Comparison of ENCODE assay signal across 24 cellular contexts in the genomic region with DNA sequence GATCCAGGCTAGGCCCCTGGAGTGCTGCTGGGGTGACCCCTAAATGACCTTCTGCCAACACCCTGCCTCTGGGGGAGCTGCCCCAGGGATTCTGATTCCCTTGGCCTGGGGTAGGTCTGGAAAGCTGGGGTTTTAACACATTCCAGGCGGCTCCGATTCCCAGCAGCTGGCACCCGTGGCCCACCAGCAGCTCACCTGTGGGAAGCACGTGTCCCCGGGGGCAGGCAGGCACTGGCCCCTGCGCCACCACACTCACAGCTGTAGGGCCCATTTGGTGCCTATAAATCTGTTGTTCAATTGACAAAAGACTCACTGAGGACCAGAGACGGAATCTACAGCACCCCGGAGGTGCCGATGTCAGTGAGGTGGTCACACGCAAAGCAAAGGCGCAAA. TPM values are rescaled to one million over a fixed set of nuclear protein-coding genes. Genes with fewer than 3 reads are reported as not detected.
A peak's percentile ranks its signal among the peaks of the same experiment; 100 is the strongest.
DNase-seq lines count a peak whose midpoint lies in the region; ATAC-seq and TF ChIP-seq lines count a peak whose summit lies in the region.
"Had no signal": no experiment of that assay in that cellular context is flagged by ENCODE, and none has a peak within 500 bp of the region (broad histone marks: within the 10 kb centered on the region; RNA-seq: fewer than 3 reads in every experiment).

No MANE protein-coding gene starts in this region.

- peak in 2 of 3 donors; percentile 14 to 41 for DNase-seq in right cardiac atrium
- no peak for DNase-seq in cardiac septum (ENCODE audit: low spot score)
- peak; percentile 4 for DNase-seq in glutamatergic neuron
- DNase-seq in mucosa of descending colon = peak in 2 of 3 donors; percentile 15 to 32
- peak; percentile 45 for DNase-seq in spleen
- no peak for DNase-seq in nephron progenitor cell
- no peak for DNase-seq in ureter (ENCODE audit: low spot score)
- DNase-seq: AML-193, DMS153, DND-41, Karpas-422, NCI-H1092, NCI-H1436, NCI-H187, NCI-H2081 treated with DMSO at 0.1 percent for 48 hours, NCI-H524 treated with DMSO at 0.1 percent for 48 hours, NCI-H774 had no signal

- no peak for TF ChIP-seq CTCF in glutamatergic neuron (IDR thresholded peaks at IDR 0.05; ENCODE audit: partially characterized antibody, unreplicated experiment)
- TF ChIP-seq CTCF in mucosa of descending colon (IDR thresholded peaks at IDR 0.05) = no peak
- TF ChIP-seq CTCF in spleen (IDR thresholded peaks at IDR 0.05 in 8 of 11, conservative IDR thresholded peaks at IDR 0.05 in 3 of 11) = no peak
- TF ChIP-seq CTCF in nephron progenitor cell (IDR thresholded peaks at IDR 0.05) = no peak

- 89% methylated on average over 11 of the region's 11 CpGs for WGBS in right cardiac atrium
- WGBS in spleen, 5 donors = 90 to 98% (median 96%) methylated on average over 6 to 11 of the region's 11 CpGs

- no peak for ATAC-seq in right cardiac atrium
- no peak for ATAC-seq in mucosa of descending colon
- no peak for ATAC-seq in HG03432 (IDR thresholded peaks at IDR 0.05; ENCODE audit: unreplicated experiment)

- peaks cover 8% of the 10 kb centered on the region for H3K4me1 Mint-ChIP-seq in glutamatergic neuron (ENCODE audit: low read depth, unreplicated experiment)
- H3K4me1 Mint-ChIP-seq in nephron progenitor cell = peaks cover 34% of the 10 kb centered on the region
- H3K4me1 Mint-ChIP-seq: CD8-positive, alpha-beta memory T cell had no signal

- H3K27me3 Mint-ChIP-seq in glutamatergic neuron (ENCODE audit: unreplicated experiment) = peaks cover 3% of the 10 kb centered on the region
- peaks cover 4% of the 10 kb centered on the region for H3K27me3 Mint-ChIP-seq in nephron progenitor cell (ENCODE audit: low read depth, poor library complexity)

- H3K27ac ChIP-seq in right cardiac atrium (ENCODE audit: low read length) (no peak overlapping the region), spleen (no peak overlapping the region)
- H3K27ac ChIP-seq: A549, SJSA1 had no signal

- H3K4me1 ChIP-seq in right cardiac atrium (ENCODE audit: control insufficient read depth, insufficient read depth, low read length) (no peaks in the 10 kb centered on the region), mucosa of descending colon (ENCODE audit: low read depth) (peaks cover 2% of the 10 kb centered on the region), spleen (peaks cover 0 to 15% (median 6%) of the 10 kb centered on the region in 6 donors)

- H3K4me3 ChIP-seq in right cardiac atrium (ENCODE audit: low read length) (no peak overlapping the region), mucosa of descending colon (no peak overlapping the region), spleen (no peak overlapping the region)
- H3K4me3 ChIP-seq: A549, SJSA1 had no signal

- H3K36me3 ChIP-seq in mucosa of descending colon (ENCODE audit: low read depth) (no peaks in the 10 kb centered on the region), spleen (no peaks in the 10 kb centered on the region)
- H3K36me3 ChIP-seq: SJSA1 had no signal

- H3K4me3 Mint-ChIP-seq in glutamatergic neuron (ENCODE audit: unreplicated experiment) = no peak overlapping the region
- no peak overlapping the region for H3K4me3 Mint-ChIP-seq in nephron progenitor cell
- H3K4me3 Mint-ChIP-seq: CD14-positive monocyte; CD8-positive, alpha-beta memory T cell had no signal

- H3K27me3 ChIP-seq in right cardiac atrium (ENCODE audit: control insufficient read depth, insufficient read depth) (no peaks in the 10 kb centered on the region), spleen (replicated peaks in 1 of 7) (peaks cover 0 to 9% (median 0%) of the 10 kb centered on the region in 7 donors)
- H3K27me3 ChIP-seq: SJSA1 had no signal

- H3K9me3 Mint-ChIP-seq in glutamatergic neuron (ENCODE audit: unreplicated experiment) (no peaks in the 10 kb centered on the region), nephron progenitor cell (no peaks in the 10 kb centered on the region)
- H3K9me3 Mint-ChIP-seq: CD14-positive monocyte; CD8-positive, alpha-beta memory T cell had no signal

- no peak for TF ChIP-seq POLR2A in spleen (IDR thresholded peaks at IDR 0.05)

- H3K36me3 Mint-ChIP-seq in glutamatergic neuron (ENCODE audit: unreplicated experiment) (no peaks in the 10 kb centered on the region), nephron progenitor cell (ENCODE audit: low read depth) (no peaks in the 10 kb centered on the region)
- H3K36me3 Mint-ChIP-seq: CD14-positive monocyte; CD8-positive, alpha-beta memory T cell had no signal

- H3K27ac Mint-ChIP-seq in glutamatergic neuron (ENCODE audit: unreplicated experiment) (no peak overlapping the region), nephron progenitor cell (no peak overlapping the region)
- H3K27ac Mint-ChIP-seq: CD14-positive monocyte; CD8-positive, alpha-beta memory T cell had no signal

- intact Hi-C loops in right cardiac atrium (cut with DNase I) = no loop called here
- intact Hi-C loops in cardiac septum (cut with DNase I) = no loop called here
- intact Hi-C loops in mucosa of descending colon (cut with DNase I, micrococcal nuclease) = no loop called here
- intact Hi-C loops in spleen (cut with DNase I; ENCODE audit: low total_unique reads) = no loop called here

- no peaks in the 10 kb centered on the region for H3K9me3 ChIP-seq in right cardiac atrium (ENCODE audit: control insufficient read depth, low read length)
- H3K9me3 ChIP-seq in mucosa of descending colon = no peaks in the 10 kb centered on the region
- no peaks in the 10 kb centered on the region for H3K9me3 ChIP-seq in spleen
- H3K9me3 ChIP-seq: A549, SJSA1 had no signal

RNA-seq across cellular contexts. Expression of gene KLHL30, which starts 4.1 kb away (rescaled TPM):
- 10 to 100 TPM; 16.9 to 34.4 (median 23.8) TPM for total RNA-seq in right cardiac atrium
- 15.9 TPM for polyA plus RNA-seq in right cardiac atrium
- 14.3 TPM for total RNA-seq in cardiac septum
- total RNA-seq in glutamatergic neuron (ENCODE audit: unreplicated experiment) = 3.5 TPM
- total RNA-seq in mucosa of descending colon = 1 to 10 TPM in 1 of 3 donors, under 1 TPM in 2; 0.17 to 1.1 (median 0.24) TPM
- total RNA-seq in spleen = under 1 TPM in 5 of 7 donors, not detected in 2; 0.15 to 0.85 (median 0.23) TPM
- polyA plus RNA-seq in spleen = under 1 TPM; 0.09 to 0.29 (median 0.22) TPM
- 2.2 TPM for total RNA-seq in ureter
- total RNA-seq: CD8-positive, alpha-beta memory T cell; HepG2; HT1080 had no signal
- polyA plus RNA-seq: CD8-positive, alpha-beta memory T cell had no signal

RNA-seq across cellular contexts. Expression of gene ERFE, which starts 24.4 kb away (rescaled TPM):
- total RNA-seq in right cardiac atrium (under 1 TPM in 3 of 4 donors, not detected in 1; 0.35 to 0.81 (median 0.69) TPM), cardiac septum (0.62 TPM), glutamatergic neuron (ENCODE audit: unreplicated experiment) (12.2 TPM), mucosa of descending colon (under 1 TPM; 0.38 to 0.58 (median 0.51) TPM), spleen (10 to 100 TPM in 1 of 7 donors, 1 to 10 TPM in 5, under 1 TPM in 1; 0.49 to 11.0 (median 2.4) TPM), ureter (1.8 TPM)
- polyA plus RNA-seq in right cardiac atrium (0.16 TPM), spleen (under 1 TPM; 0.06 to 0.63 (median 0.16) TPM)
- total RNA-seq: HepG2 had no signal
- polyA plus RNA-seq: CD14-positive monocyte; CD8-positive, alpha-beta memory T cell had no signal

RNA-seq across cellular contexts. Expression of gene ESPNL, which starts 34.2 kb away (rescaled TPM):
- total RNA-seq in right cardiac atrium (under 1 TPM; 0.29 to 0.60 (median 0.56) TPM), cardiac septum (0.08 TPM), glutamatergic neuron (ENCODE audit: unreplicated experiment) (0.81 TPM), mucosa of descending colon (under 1 TPM; 0.23 to 0.63 (median 0.47) TPM), spleen (1 to 10 TPM in 4 of 7 donors, under 1 TPM in 3; 0.65 to 5.1 (median 1.5) TPM), ureter (2.4 TPM)
- polyA plus RNA-seq in right cardiac atrium (0.79 TPM), spleen (1 to 10 TPM; 1.3 to 6.2 (median 3.8) TPM)
- total RNA-seq: CD8-positive, alpha-beta memory T cell had no signal
- polyA plus RNA-seq: CD14-positive monocyte; CD8-positive, alpha-beta memory T cell had no signal

Comparison
In these comparisons a context has a peak if more than half of its experiments do, and no peak if none do; other contexts are left out.
1. DNase-seq: peak in right cardiac atrium (2 of 3), glutamatergic neuron (single experiment), mucosa of descending colon (2 of 3) and spleen (single experiment); none in cardiac septum (single experiment), nephron progenitor cell (single experiment) and ureter (single experiment).